1 cellular context compared by ENCODE assay signal in the genomic region with DNA sequence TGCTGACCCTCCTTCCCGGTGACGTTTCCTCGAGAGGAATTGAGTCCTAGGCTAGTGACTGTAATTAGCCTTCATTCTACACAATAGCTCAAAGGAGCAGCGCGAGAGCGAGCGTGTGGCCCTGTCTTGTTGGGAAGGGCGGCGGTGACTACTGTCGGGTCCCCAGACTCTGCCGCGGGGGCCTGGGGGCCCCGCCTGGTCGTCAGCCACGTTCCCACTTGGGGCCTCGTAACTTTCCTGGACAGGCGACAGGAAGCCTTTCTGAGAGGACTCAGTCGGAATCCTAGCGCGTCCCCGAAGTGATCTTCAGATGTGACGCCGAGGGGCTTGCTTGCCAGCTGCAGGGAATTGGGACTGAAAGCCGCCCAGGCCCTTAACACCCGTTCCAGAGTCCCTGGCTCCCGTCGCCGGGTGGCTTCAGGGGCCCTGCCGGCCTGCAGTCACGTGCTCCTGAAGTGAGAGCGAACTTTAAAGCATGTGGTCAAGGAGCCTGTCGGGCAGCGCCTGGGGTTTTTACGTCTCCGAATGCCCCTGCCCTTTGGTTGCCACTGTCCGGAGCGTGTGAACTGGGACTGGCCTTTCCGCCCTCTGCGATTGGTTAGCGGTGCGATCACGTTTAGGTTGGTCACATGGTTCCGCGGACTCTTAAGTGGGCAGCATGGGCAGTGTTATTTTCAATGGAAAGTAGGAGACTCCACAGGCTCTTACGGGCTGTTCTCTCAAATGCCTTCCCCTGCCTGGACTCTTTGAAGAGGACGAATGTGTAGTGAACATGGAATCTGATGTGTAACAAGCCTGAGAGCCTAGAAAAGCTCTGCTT.
A peak's percentile ranks its signal among the peaks of the same experiment; 100 is the strongest.
TF ChIP-seq lines count a peak whose summit lies in the region.

No MANE protein-coding gene starts in this region.

TF ChIP-seq in HepG2, 621 proteins besides CTCF, POLR2A, EP300 and RAD21 (continued from another document):
- TF ChIP-seq, protein P1, sequence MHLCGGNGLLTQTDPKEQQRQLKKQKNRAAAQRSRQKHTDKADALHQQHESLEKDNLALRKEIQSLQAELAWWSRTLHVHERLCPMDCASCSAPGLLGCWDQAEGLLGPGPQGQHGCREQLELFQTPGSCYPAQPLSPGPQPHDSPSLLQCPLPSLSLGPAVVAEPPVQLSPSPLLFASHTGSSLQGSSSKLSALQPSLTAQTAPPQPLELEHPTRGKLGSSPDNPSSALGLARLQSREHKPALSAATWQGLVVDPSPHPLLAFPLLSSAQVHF (CRISPR knock-in tag; IDR thresholded peaks at IDR 0.05), result no peak
- TF ChIP-seq ZNF253 (CRISPR knock-in tag; IDR thresholded peaks at IDR 0.05; ENCODE audit: borderline replicate concordance) (peak; percentile 91; the same call in 1 of the 2 replicates), ELF3 (CRISPR knock-in tag; IDR thresholded peaks at IDR 0.05) (no peak), ZNF24 (IDR thresholded peaks at IDR 0.05) (no peak), EZH2 (conservative IDR thresholded peaks at IDR 0.05; ENCODE audit: low read depth, low read length) (0 out of 2 replicates have a peak, but pooled peaks have one; percentile 11), TCF7 (IDR thresholded peaks at IDR 0.05; ENCODE audit: low read depth) (no peak), SAFB2 (CRISPR knock-in tag; IDR thresholded peaks at IDR 0.05; ENCODE audit: borderline replicate concordance, low read depth) (no peak), NFIC (IDR thresholded peaks at IDR 0.05; ENCODE audit: low read length) (no peak), RARA (CRISPR knock-in tag; IDR thresholded peaks at IDR 0.05) (no peak), EHMT2 (IDR thresholded peaks at IDR 0.05; ENCODE audit: borderline replicate concordance, low read depth, low read length) (no peak), CBX2 (IDR thresholded peaks at IDR 0.05; ENCODE audit: low read depth, low read length) (no peak), CBX2 (CRISPR knock-in tag; IDR thresholded peaks at IDR 0.05; ENCODE audit: low read depth) (no peak), ZNF75D (CRISPR knock-in tag; IDR thresholded peaks at IDR 0.05; ENCODE audit: borderline replicate concordance) (no peak), TBX2 (CRISPR knock-in tag; IDR thresholded peaks at IDR 0.05; ENCODE audit: borderline replicate concordance) (no peak), KLF13 (CRISPR knock-in tag; IDR thresholded peaks at IDR 0.05) (no peak), PITX1 (CRISPR knock-in tag; IDR thresholded peaks at IDR 0.05) (no peak), FOXJ3 (CRISPR knock-in tag; IDR thresholded peaks at IDR 0.05; ENCODE audit: borderline replicate concordance) (no peak), ZNF850 (CRISPR knock-in tag; conservative IDR thresholded peaks at IDR 0.05) (no peak), ZNF777 (CRISPR knock-in tag; IDR thresholded peaks at IDR 0.05) (no peak), ETV6 (CRISPR knock-in tag; conservative IDR thresholded peaks at IDR 0.05) (0 out of 2 replicates have a peak, but pooled peaks have one; percentile 45), PRDM10 (CRISPR knock-in tag; IDR thresholded peaks at IDR 0.05; ENCODE audit: low read depth) (no peak), ZNF678 (CRISPR knock-in tag; IDR thresholded peaks at IDR 0.05) (peak; percentile 62; the same call in 1 of the 2 replicates), THAP11 (CRISPR knock-in tag; IDR thresholded peaks at IDR 0.05) (peak; percentile 48; the same call in 1 of the 2 replicates), GLMP (CRISPR knock-in tag; IDR thresholded peaks at IDR 0.05; ENCODE audit: borderline replicate concordance) (no peak), KLF12 (CRISPR knock-in tag; IDR thresholded peaks at IDR 0.05; ENCODE audit: borderline replicate concordance) (no peak), YEATS2 (CRISPR knock-in tag; IDR thresholded peaks at IDR 0.05; ENCODE audit: borderline replicate concordance) (no peak), KAT7 (CRISPR knock-in tag; IDR thresholded peaks at IDR 0.05; ENCODE audit: borderline replicate concordance) (no peak), ZNF451 (CRISPR knock-in tag; IDR thresholded peaks at IDR 0.05) (no peak), ZNF496 (CRISPR knock-in tag; IDR thresholded peaks at IDR 0.05; ENCODE audit: insufficient replicate concordance) (no peak)
- TF ChIP-seq, protein P2, sequence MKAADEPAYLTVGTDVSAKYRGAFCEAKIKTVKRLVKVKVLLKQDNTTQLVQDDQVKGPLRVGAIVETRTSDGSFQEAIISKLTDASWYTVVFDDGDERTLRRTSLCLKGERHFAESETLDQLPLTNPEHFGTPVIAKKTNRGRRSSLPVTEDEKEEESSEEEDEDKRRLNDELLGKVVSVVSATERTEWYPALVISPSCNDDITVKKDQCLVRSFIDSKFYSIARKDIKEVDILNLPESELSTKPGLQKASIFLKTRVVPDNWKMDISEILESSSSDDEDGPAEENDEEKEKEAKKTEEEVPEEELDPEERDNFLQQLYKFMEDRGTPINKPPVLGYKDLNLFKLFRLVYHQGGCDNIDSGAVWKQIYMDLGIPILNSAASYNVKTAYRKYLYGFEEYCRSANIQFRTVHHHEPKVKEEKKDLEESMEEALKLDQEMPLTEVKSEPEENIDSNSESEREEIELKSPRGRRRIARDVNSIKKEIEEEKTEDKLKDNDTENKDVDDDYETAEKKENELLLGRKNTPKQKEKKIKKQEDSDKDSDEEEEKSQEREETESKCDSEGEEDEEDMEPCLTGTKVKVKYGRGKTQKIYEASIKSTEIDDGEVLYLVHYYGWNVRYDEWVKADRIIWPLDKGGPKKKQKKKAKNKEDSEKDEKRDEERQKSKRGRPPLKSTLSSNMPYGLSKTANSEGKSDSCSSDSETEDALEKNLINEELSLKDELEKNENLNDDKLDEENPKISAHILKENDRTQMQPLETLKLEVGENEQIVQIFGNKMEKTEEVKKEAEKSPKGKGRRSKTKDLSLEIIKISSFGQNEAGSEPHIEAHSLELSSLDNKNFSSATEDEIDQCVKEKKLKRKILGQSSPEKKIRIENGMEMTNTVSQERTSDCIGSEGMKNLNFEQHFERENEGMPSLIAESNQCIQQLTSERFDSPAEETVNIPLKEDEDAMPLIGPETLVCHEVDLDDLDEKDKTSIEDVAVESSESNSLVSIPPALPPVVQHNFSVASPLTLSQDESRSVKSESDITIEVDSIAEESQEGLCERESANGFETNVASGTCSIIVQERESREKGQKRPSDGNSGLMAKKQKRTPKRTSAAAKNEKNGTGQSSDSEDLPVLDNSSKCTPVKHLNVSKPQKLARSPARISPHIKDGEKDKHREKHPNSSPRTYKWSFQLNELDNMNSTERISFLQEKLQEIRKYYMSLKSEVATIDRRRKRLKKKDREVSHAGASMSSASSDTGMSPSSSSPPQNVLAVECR (CRISPR knock-in tag; IDR thresholded peaks at IDR 0.05; ENCODE audit: borderline replicate concordance), result peak; percentile 50; the same call in 1 of the 2 replicates
- TF ChIP-seq, protein P3, sequence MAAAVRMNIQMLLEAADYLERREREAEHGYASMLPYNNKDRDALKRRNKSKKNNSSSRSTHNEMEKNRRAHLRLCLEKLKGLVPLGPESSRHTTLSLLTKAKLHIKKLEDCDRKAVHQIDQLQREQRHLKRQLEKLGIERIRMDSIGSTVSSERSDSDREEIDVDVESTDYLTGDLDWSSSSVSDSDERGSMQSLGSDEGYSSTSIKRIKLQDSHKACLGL (CRISPR knock-in tag; IDR thresholded peaks at IDR 0.05), result peak; percentile 30; the same call in 1 of the 2 replicates
- TF ChIP-seq, protein P4, sequence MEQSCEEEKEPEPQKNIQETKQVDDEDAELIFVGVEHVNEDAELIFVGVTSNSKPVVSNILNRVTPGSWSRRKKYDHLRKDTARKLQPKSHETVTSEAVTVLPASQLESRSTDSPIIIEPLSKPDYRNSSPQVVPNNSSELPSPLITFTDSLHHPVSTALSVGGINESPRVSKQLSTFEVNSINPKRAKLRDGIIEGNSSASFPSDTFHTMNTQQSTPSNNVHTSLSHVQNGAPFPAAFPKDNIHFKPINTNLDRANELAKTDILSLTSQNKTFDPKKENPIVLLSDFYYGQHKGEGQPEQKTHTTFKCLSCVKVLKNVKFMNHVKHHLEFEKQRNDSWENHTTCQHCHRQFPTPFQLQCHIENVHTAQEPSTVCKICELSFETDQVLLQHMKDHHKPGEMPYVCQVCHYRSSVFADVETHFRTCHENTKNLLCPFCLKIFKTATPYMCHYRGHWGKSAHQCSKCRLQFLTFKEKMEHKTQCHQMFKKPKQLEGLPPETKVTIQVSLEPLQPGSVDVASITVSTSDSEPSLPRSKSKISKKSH (CRISPR knock-in tag; IDR thresholded peaks at IDR 0.05; ENCODE audit: borderline replicate concordance), result peak; percentile 45; the same call in 1 of the 2 replicates
- TF ChIP-seq, protein P5, sequence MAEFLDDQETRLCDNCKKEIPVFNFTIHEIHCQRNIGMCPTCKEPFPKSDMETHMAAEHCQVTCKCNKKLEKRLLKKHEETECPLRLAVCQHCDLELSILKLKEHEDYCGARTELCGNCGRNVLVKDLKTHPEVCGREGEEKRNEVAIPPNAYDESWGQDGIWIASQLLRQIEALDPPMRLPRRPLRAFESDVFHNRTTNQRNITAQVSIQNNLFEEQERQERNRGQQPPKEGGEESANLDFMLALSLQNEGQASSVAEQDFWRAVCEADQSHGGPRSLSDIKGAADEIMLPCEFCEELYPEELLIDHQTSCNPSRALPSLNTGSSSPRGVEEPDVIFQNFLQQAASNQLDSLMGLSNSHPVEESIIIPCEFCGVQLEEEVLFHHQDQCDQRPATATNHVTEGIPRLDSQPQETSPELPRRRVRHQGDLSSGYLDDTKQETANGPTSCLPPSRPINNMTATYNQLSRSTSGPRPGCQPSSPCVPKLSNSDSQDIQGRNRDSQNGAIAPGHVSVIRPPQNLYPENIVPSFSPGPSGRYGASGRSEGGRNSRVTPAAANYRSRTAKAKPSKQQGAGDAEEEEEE (CRISPR knock-in tag; IDR thresholded peaks at IDR 0.05; ENCODE audit: borderline replicate concordance), result no peak
TF ChIP-seq in HepG2: peak in this region for 89.
